Comparison of ENCODE assay signal across 18 cellular contexts in the genomic region with DNA sequence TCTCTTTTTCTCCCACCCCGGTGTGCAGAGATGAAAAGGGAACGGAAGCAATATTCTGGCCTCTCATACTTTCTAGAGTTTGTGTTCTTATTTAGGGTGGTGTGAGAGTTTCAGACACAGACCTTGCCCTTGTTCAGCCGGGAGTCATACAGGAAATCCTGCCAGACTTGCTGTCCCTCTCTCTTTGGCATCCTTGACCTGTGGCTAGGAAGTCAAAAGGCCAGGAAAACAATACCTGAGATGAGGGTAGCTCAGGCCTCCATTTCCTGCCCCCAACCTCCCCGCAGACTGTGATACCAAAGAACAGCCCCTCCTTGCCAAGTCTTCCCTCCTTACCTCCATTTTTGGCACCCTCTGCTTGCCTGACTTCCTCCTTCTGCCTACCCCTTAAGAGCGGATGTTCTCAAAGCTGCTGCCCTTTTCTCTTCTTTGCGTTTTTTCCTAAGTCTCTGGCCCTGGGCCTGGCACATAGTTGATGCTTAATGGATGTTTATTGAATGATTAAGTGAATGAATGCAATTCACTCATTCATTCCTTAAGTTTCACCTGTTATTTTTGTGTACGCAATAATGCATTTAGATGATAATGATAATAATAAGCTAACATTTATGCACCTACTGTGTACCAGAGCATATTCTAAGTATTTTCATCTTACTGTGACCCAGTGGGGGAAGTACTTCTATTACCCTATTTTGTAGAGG. TPM values are rescaled to one million over a fixed set of nuclear protein-coding genes. Genes with fewer than 3 reads are reported as not detected.
A peak's percentile ranks its signal among the peaks of the same experiment; 100 is the strongest.
DNase-seq lines count a peak whose midpoint lies in the region; ATAC-seq, FAIRE-seq and TF ChIP-seq lines count a peak whose summit lies in the region.
"Had no signal": no experiment of that assay in that cellular context is flagged by ENCODE, and none has a peak within 500 bp of the region (broad histone marks: within the 10 kb centered on the region; RNA-seq: fewer than 3 reads in every experiment).

No MANE protein-coding gene starts in this region.

- no peaks in the 10 kb centered on the region for H3K36me3 ChIP-seq in MM.1S (replicated peaks; ENCODE audit: insufficient read depth, low read length)
- no peaks in the 10 kb centered on the region for H3K36me3 ChIP-seq in K562 (ENCODE audit: control insufficient read depth, insufficient read depth, low read length)
- H3K36me3 ChIP-seq: esophagus squamous epithelium, upper lobe of left lung had no signal

- no peak for FAIRE-seq in K562 (lab: Jason Lieb, UNC)

- no peaks in the 10 kb centered on the region for H3K79me2 ChIP-seq in MM.1S (ENCODE audit: low read length)
- no peaks in the 10 kb centered on the region for H3K79me2 ChIP-seq in K562 (ENCODE audit: control insufficient read depth, insufficient read depth, low read length)
- H3K79me2 ChIP-seq: hepatocyte had no signal

- no peaks in the 10 kb centered on the region for H3K9me3 ChIP-seq in MM.1S (replicated peaks; ENCODE audit: insufficient read depth, low read length)
- no peaks in the 10 kb centered on the region for H3K9me3 ChIP-seq in K562 (replicated peaks; ENCODE audit: control insufficient read depth, insufficient read depth, low read depth, low read length)
- H3K9me3 ChIP-seq: esophagus squamous epithelium, upper lobe of left lung had no signal

- H3K4me1 ChIP-seq in MM.1S (ENCODE audit: low read length) (peaks cover 29% of the 10 kb centered on the region), K562 (replicated peaks in 1 of 2; ENCODE audit: control insufficient read depth in 2 of 2, insufficient read depth in 2 of 2, low read length in 2 of 2) (peaks cover 4 to 10% of the 10 kb centered on the region in 2 experiments; a peak in 4 of 5 replicates)
- H3K4me1 ChIP-seq: esophagus squamous epithelium, upper lobe of left lung had no signal

- intact Hi-C loops in cardiac septum (cut with DNase I): no loop called here
- intact Hi-C loops in left ventricle myocardium superior (cut with micrococcal nuclease): no loop called here
- intact Hi-C loops in K562 (cut with micrococcal nuclease): no loop called here

- H3K27ac Mint-ChIP-seq in stimulated activated memory B cell treated with anti-CD40 and anti-IgM and Interleukin-4, amounts not matched to agents 10 μg/mL and 1 μg/mL and 100 μg/mL, for 72 hours: peak overlapping the region; percentile 3

- H3K4me3 ChIP-seq in MM.1S (ENCODE audit: low read length): no peak overlapping the region
- H3K4me3 ChIP-seq in K562: no peak overlapping the region
- H3K4me3 ChIP-seq: coronary artery, hepatocyte had no signal

- H2AFZ ChIP-seq in MM.1S (ENCODE audit: low read length) (no peak overlapping the region), K562 (ENCODE audit: low read depth, low read length) (peak overlapping the region; percentile 44; the same call in 1 of the 2 replicates)
- H2AFZ ChIP-seq: hepatocyte had no signal

- H3K27ac ChIP-seq in MM.1S (ENCODE audit: low read length) (peak overlapping the region; percentile 25; the same call in 1 of the 2 replicates), K562 (ENCODE audit: extremely low read depth, low read depth, low read length) (no peak overlapping the region)
- H3K27ac ChIP-seq: esophagus squamous epithelium, hepatocyte, upper lobe of left lung had no signal

- DNase-seq in cardiac septum (ENCODE audit: low spot score) (peak; percentile 73), left ventricle myocardium superior (no peak), MM.1S (peak; percentile 34), K562 (ENCODE audit: extremely low read depth in 1 of 4, low spot score in 3 of 4) (no peak), NCI-H1694 (lab: John Stamatoyannopoulos, UW) (no peak), foreskin melanocyte (no peak)
- DNase-seq: amygdala, esophagus squamous epithelium, naive B cell, NCI-H187 treated with DMSO at 0.1 percent for 48 hours, NCI-H524 treated with DMSO at 0.1 percent for 48 hours, RPMI8226, upper lobe of left lung had no signal

- CTCF ChIA-PET in K562 (lab: Yijun Ruan, JAX; ENCODE audit: low intra/inter-chr PET ratio): no interaction called here

- H3K9me2 ChIP-seq in MM.1S (replicated peaks; ENCODE audit: insufficient read depth, low read length): no peaks in the 10 kb centered on the region

- TF ChIP-seq RAD21 in K562 (CRISPR knock-in tag; conservative IDR thresholded peaks at IDR 0.05 in 1 of 2, IDR thresholded peaks at IDR 0.05 in 1 of 2): no peak

- H3F3A ChIP-seq in MM.1S (ENCODE audit: insufficient read depth, low read length): peaks cover 25% of the 10 kb centered on the region

- TF ChIP-seq CTCF in MM.1S (IDR thresholded peaks at IDR 0.05; ENCODE audit: low read length): no peak
- no peak for TF ChIP-seq CTCF in K562 (IDR thresholded peaks at IDR 0.05 in 2 of 3, conservative IDR thresholded peaks at IDR 0.05 in 1 of 3; ENCODE audit: insufficient read depth in 2 of 3, low read depth in 1 of 3, low read length in 3 of 3)

- ATAC-seq in left ventricle myocardium superior: no peak
- no peak for ATAC-seq in K562
- no peak for ATAC-seq in stimulated activated memory B cell treated with anti-CD40 and anti-IgM and Interleukin-4, amounts not matched to agents 10 μg/mL and 1 μg/mL and 100 μg/mL, for 72 hours
- ATAC-seq in GM19455 (IDR thresholded peaks at IDR 0.05; ENCODE audit: unreplicated experiment): no peak

- H3K27me3 ChIP-seq in MM.1S (replicated peaks; ENCODE audit: insufficient read depth, low read length) (no peaks in the 10 kb centered on the region), K562 (ENCODE audit: control insufficient read depth in 2 of 2, insufficient read depth in 2 of 2, low read length in 2 of 2) (no peaks in the 10 kb centered on the region)
- H3K27me3 ChIP-seq: esophagus squamous epithelium, hepatocyte, upper lobe of left lung had no signal

- no TSS peak for BruUV-seq in K562 (replicated peaks; lab: Mats Ljungman, UMichigan)

- H3K4me1 Mint-ChIP-seq in stimulated activated memory B cell treated with anti-CD40 and anti-IgM and Interleukin-4, amounts not matched to agents 10 μg/mL and 1 μg/mL and 100 μg/mL, for 72 hours: peaks cover 18% of the 10 kb centered on the region

- no peaks in the 10 kb centered on the region for H3K9me3 Mint-ChIP-seq in stimulated activated memory B cell treated with anti-CD40 and anti-IgM and Interleukin-4, amounts not matched to agents 10 μg/mL and 1 μg/mL and 100 μg/mL, for 72 hours
- H3K9me3 Mint-ChIP-seq: naive B cell had no signal

- H3K27me3 Mint-ChIP-seq in stimulated activated memory B cell treated with anti-CD40 and anti-IgM and Interleukin-4, amounts not matched to agents 10 μg/mL and 1 μg/mL and 100 μg/mL, for 72 hours: no peaks in the 10 kb centered on the region

- H3K36me3 Mint-ChIP-seq in stimulated activated memory B cell treated with anti-CD40 and anti-IgM and Interleukin-4, amounts not matched to agents 10 μg/mL and 1 μg/mL and 100 μg/mL, for 72 hours: no peaks in the 10 kb centered on the region
- H3K36me3 Mint-ChIP-seq: naive B cell had no signal

- no peak for TF ChIP-seq EP300 in K562 (IDR thresholded peaks at IDR 0.05; ENCODE audit: low read length)

- H3K4me2 ChIP-seq in MM.1S (ENCODE audit: low read depth, low read length): peak overlapping the region; percentile 27
- H3K4me2 ChIP-seq in K562 (ENCODE audit: insufficient read depth, low read length): no peak overlapping the region
- H3K4me2 ChIP-seq: hepatocyte had no signal

- H3K9ac ChIP-seq in MM.1S (ENCODE audit: low read length): no peak overlapping the region
- H3K9ac ChIP-seq in K562 (ENCODE audit: insufficient read depth in 1 of 2, low read depth in 2 of 2, low read length in 2 of 2): no peak overlapping the region

- no peak overlapping the region for H3K4me3 Mint-ChIP-seq in stimulated activated memory B cell treated with anti-CD40 and anti-IgM and Interleukin-4, amounts not matched to agents 10 μg/mL and 1 μg/mL and 100 μg/mL, for 72 hours

- in situ Hi-C loops in K562 (cut with MboI): no loop called here

- H4K20me1 ChIP-seq in MM.1S (ENCODE audit: insufficient read depth, low read length): no peaks in the 10 kb centered on the region
- H4K20me1 ChIP-seq in K562 (replicated peaks; ENCODE audit: control insufficient read depth, insufficient read depth, low read length): no peaks in the 10 kb centered on the region

- H3K9me1 ChIP-seq in K562 (ENCODE audit: control insufficient read depth, insufficient read depth, low read length): no peaks in the 10 kb centered on the region

- POLR2A ChIA-PET in K562 (lab: Yijun Ruan, JAX): interaction anchor here (0.5 to 2.2 kb wide), 8 partner anchors 8 to 66 kb away, joined by 3 to 7 read pairs (median 3); a partner anchor contains a TSS

- TF ChIP-seq POLR2A in K562 (conservative IDR thresholded peaks at IDR 0.05): no peak

- WGBS in K562 (ENCODE audit: insufficient coverage, low coverage, missing lambda C conversion rate): 44% methylated on average over 7 of the region's 7 CpGs

RNA-seq across cellular contexts. Expression of a gene that starts 4.6 kb away (rescaled TPM):
- total RNA-seq in cardiac septum (2.6 TPM), left ventricle myocardium superior (4.2 TPM), K562 (2014; rRNA removed) (0.08 and 0.18 TPM in 2 replicates), K562 (2014; rRNA removed; fragmentation: Illumina TruSeq; extraction: Trizol) (0.16 TPM in 1 of 2 replicates, not detected in the other), K562 (2015; rRNA removed; fragmentation: Illumina TruSeq; extraction: Trizol) (0.18 and 0.23 TPM in 2 replicates), K562 (2021) (0.56 and 0.58 TPM in 2 replicates)
- total RNA-seq in K562 (2011; cell fraction: chromatin; rRNA removed; ENCODE audit: low replicate concordance): 0.37 TPM in 1 of 2 replicates, not detected in the other
- not detected in 2 replicates for total RNA-seq in K562 (2011; cell fraction: nucleolus; rRNA removed)
- total RNA-seq in K562 (2011; cell fraction: nucleoplasm; rRNA removed): 0.29 TPM in 1 of 2 replicates, not detected in the other
- polyA plus RNA-seq in K562 (2011; rRNA removed) (0.08 and 0.53 TPM in 2 replicates), K562 (2014; fragmentation: Illumina TruSeq; extraction: Trizol) (0.43 TPM in 2 replicates), K562 (2014; fragmentation: Nextera tagmentation; extraction: Ambion mirVana) (under 1 TPM; 0.46 to 0.59 TPM), K562 (2014; rRNA removed) (0.30 and 0.49 TPM in 2 replicates)
- 0.72 TPM in 1 of 2 replicates, not detected in the other for polyA plus RNA-seq in K562 (2011; cell fraction: cytosol; rRNA removed)
- polyA plus RNA-seq in K562 (2011; cell fraction: nucleus; rRNA removed): not detected in 2 replicates
- polyA plus RNA-seq in K562 (2012): 0.30 and 0.65 TPM in 2 replicates
- not detected in 2 replicates for polyA minus RNA-seq in K562 (2011; rRNA and poly(A)+ RNA removed)
- polyA minus RNA-seq in K562 (2011; cell fraction: cytosol; rRNA and poly(A)+ RNA removed): 0.86 TPM in 1 of 2 replicates, not detected in the other
- polyA minus RNA-seq in K562 (2011; cell fraction: nucleus; rRNA and poly(A)+ RNA removed): not detected in 2 replicates

RNA-seq across cellular contexts. Expression of a gene that starts 6.9 kb away (rescaled TPM):
- total RNA-seq in cardiac septum (not detected), left ventricle myocardium superior (not detected), K562 (2014; rRNA removed) (not detected in 2 replicates), K562 (2014; rRNA removed; fragmentation: Illumina TruSeq; extraction: Trizol) (not detected in 2 replicates), K562 (2015; rRNA removed; fragmentation: Illumina TruSeq; extraction: Trizol) (not detected in 2 replicates), K562 (2021) (not detected in 2 replicates)
- not detected in 2 replicates for total RNA-seq in K562 (2011; cell fraction: chromatin; rRNA removed; ENCODE audit: low replicate concordance)
- total RNA-seq in K562 (2011; cell fraction: nucleolus; rRNA removed): not detected in 2 replicates
- not detected in 2 replicates for total RNA-seq in K562 (2011; cell fraction: nucleoplasm; rRNA removed)
- polyA plus RNA-seq in K562 (2011; rRNA removed) (not detected in 2 replicates), K562 (2014; fragmentation: Illumina TruSeq; extraction: Trizol) (not detected in 2 replicates), K562 (2014; fragmentation: Nextera tagmentation; extraction: Ambion mirVana) (not detected), K562 (2014; rRNA removed) (not detected in 2 replicates)
- not detected in 2 replicates for polyA plus RNA-seq in K562 (2011; cell fraction: cytosol; rRNA removed)
- not detected in 2 replicates for polyA plus RNA-seq in K562 (2011; cell fraction: nucleus; rRNA removed)
- polyA plus RNA-seq in K562 (2012): not detected in 2 replicates
- polyA minus RNA-seq in K562 (2011; rRNA and poly(A)+ RNA removed): not detected in 2 replicates
- polyA minus RNA-seq in K562 (2011; cell fraction: cytosol; rRNA and poly(A)+ RNA removed): not detected in 2 replicates
- polyA minus RNA-seq in K562 (2011; cell fraction: nucleus; rRNA and poly(A)+ RNA removed): not detected in 2 replicates
- total RNA-seq: hepatocyte, LHCN-M2 had no signal
- polyA plus RNA-seq: hepatocyte had no signal

RNA-seq across cellular contexts. Expression of a gene that starts 55.0 kb away (rescaled TPM):
- total RNA-seq in cardiac septum: not detected
- not detected for total RNA-seq in left ventricle myocardium superior
- 9.4 and 10.6 TPM in 2 replicates for total RNA-seq in K562 (2011; cell fraction: chromatin; rRNA removed; ENCODE audit: low replicate concordance)
- 5.8 and 9.9 TPM in 2 replicates for total RNA-seq in K562 (2011; cell fraction: nucleolus; rRNA removed)
- 9.5 and 10.0 TPM in 2 replicates for total RNA-seq in K562 (2011; cell fraction: nucleoplasm; rRNA removed)
- total RNA-seq in K562 (2014; rRNA removed): 2.5 and 3.9 TPM in 2 replicates
- 4.8 and 5.6 TPM in 2 replicates for total RNA-seq in K562 (2014; rRNA removed; fragmentation: Illumina TruSeq; extraction: Trizol)
- 2.9 and 3.0 TPM in 2 replicates for total RNA-seq in K562 (2015; rRNA removed; fragmentation: Illumina TruSeq; extraction: Trizol)
- total RNA-seq in K562 (2021): 5.0 and 5.7 TPM in 2 replicates
- polyA plus RNA-seq in K562 (2011; rRNA removed): 8.3 and 9.6 TPM in 2 replicates
- 5.7 and 6.5 TPM in 2 replicates for polyA plus RNA-seq in K562 (2011; cell fraction: cytosol; rRNA removed)
- polyA plus RNA-seq in K562 (2011; cell fraction: nucleus; rRNA removed): 19.5 and 20.6 TPM in 2 replicates
- polyA plus RNA-seq in K562 (2012): 7.0 and 12.5 TPM in 2 replicates
- 5.4 and 7.0 TPM in 2 replicates for polyA plus RNA-seq in K562 (2014; fragmentation: Illumina TruSeq; extraction: Trizol)
- polyA plus RNA-seq in K562 (2014; fragmentation: Nextera tagmentation; extraction: Ambion mirVana): 10 to 100 TPM in 1 of 2 experiments, 1 to 10 TPM in 1; 8.5 to 11.2 TPM
- polyA plus RNA-seq in K562 (2014; rRNA removed): 6.1 and 6.5 TPM in 2 replicates
- polyA minus RNA-seq in K562 (2011; rRNA and poly(A)+ RNA removed): 4.0 TPM in 2 replicates
- polyA minus RNA-seq in K562 (2011; cell fraction: cytosol; rRNA and poly(A)+ RNA removed): 2.5 and 3.3 TPM in 2 replicates
- polyA minus RNA-seq in K562 (2011; cell fraction: nucleus; rRNA and poly(A)+ RNA removed): 3.3 and 3.9 TPM in 2 replicates
- total RNA-seq: upper lobe of left lung had no signal
- polyA plus RNA-seq: hepatocyte had no signal

Comparison
In these comparisons a context has a peak if more than half of its experiments do, and no peak if none do; other contexts are left out.
1. DNase-seq: peak in cardiac septum (single experiment) and MM.1S (single experiment); none in left ventricle myocardium superior (single experiment), K562 (0 of 4), NCI-H1694 (single experiment) and foreskin melanocyte (single experiment).